Comparison of ENCODE assay signal across 19 cellular contexts in the genomic region with DNA sequence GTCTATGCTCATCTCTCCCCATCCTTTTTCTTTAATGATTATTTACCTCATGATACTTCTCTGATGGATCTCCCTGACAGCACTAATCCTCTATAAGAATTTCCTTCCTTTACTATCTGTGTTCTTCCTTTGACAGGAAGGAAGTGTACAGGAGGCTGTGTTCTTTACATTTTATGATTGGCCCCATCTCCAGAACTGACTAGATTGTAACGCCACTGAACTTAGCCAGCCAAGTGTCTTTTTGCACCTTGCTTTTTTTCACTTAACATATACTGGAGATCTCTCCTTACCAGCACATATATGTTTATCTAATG. TPM values are rescaled to one million over a fixed set of nuclear protein-coding genes. Genes with fewer than 3 reads are reported as not detected.
DNase-seq lines count a peak whose midpoint lies in the region; ATAC-seq, FAIRE-seq and TF ChIP-seq lines count a peak whose summit lies in the region.
"Had no signal": no experiment of that assay in that cellular context is flagged by ENCODE, and none has a peak within 500 bp of the region (broad histone marks: within the 10 kb centered on the region; RNA-seq: fewer than 3 reads in every experiment).

No MANE protein-coding gene starts in this region.

- H3K4me3 Mint-ChIP-seq in GM23338, result no peak overlapping the region
- no peak overlapping the region for H3K4me3 Mint-ChIP-seq in naive thymus-derived CD4-positive, alpha-beta T cell
- no peak overlapping the region for H3K4me3 Mint-ChIP-seq in type B pancreatic cell
- H3K4me3 Mint-ChIP-seq: CD4-positive, CD25-positive, alpha-beta regulatory T cell; H9; IgD-negative memory B cell had no signal

- H3K27me3 Mint-ChIP-seq in GM23338 (ENCODE audit: insufficient read depth, low read depth, poor library complexity), result peaks cover 12% of the 10 kb centered on the region
- H3K27me3 Mint-ChIP-seq in naive thymus-derived CD4-positive, alpha-beta T cell, result peaks cover 0 to 38% (median 0%) of the 10 kb centered on the region in 5 donors
- H3K27me3 Mint-ChIP-seq in type B pancreatic cell, result peaks cover 25% of the 10 kb centered on the region

- H3K36me3 ChIP-seq in GM23338 (ENCODE audit: insufficient read depth) (no peaks in the 10 kb centered on the region), K562 (ENCODE audit: control insufficient read depth, insufficient read depth, low read length) (no peaks in the 10 kb centered on the region)
- no peaks in the 10 kb centered on the region for H3K36me3 ChIP-seq in naive thymus-derived CD4-positive, alpha-beta T cell (ENCODE audit: control insufficient read depth in 2 of 3, insufficient read depth in 3 of 3, low read length in 3 of 3)

- H3K4me3 ChIP-seq in GM23338 (no peak overlapping the region), K562 (no peak overlapping the region)
- no peak overlapping the region for H3K4me3 ChIP-seq in naive thymus-derived CD4-positive, alpha-beta T cell (ENCODE audit: low read length)
- H3K4me3 ChIP-seq: A549, GM23248 had no signal

- H3K36me3 Mint-ChIP-seq in GM23338 (ENCODE audit: low read depth) (no peaks in the 10 kb centered on the region; the same call in 2 of the 3 replicates), type B pancreatic cell (no peaks in the 10 kb centered on the region)
- H3K36me3 Mint-ChIP-seq in naive thymus-derived CD4-positive, alpha-beta T cell, result peaks cover 0 to under 1% (median 0%) of the 10 kb centered on the region in 5 donors
- H3K36me3 Mint-ChIP-seq: CD4-positive, CD25-positive, alpha-beta regulatory T cell; IgD-negative memory B cell had no signal

- H3K9me3 ChIP-seq in K562 (replicated peaks; ENCODE audit: control insufficient read depth, insufficient read depth, low read depth, low read length), result no peaks in the 10 kb centered on the region
- H3K9me3 ChIP-seq in naive thymus-derived CD4-positive, alpha-beta T cell (ENCODE audit: control insufficient read depth in 2 of 3, low read length in 3 of 3), result peaks cover 0 to 1% (median 0%) of the 10 kb centered on the region in 3 experiments
- H3K9me3 ChIP-seq: A549 had no signal

- H3K9me3 Mint-ChIP-seq in GM23338 (no peaks in the 10 kb centered on the region), type B pancreatic cell (no peaks in the 10 kb centered on the region)
- peaks cover 0 to 1% (median 0%) of the 10 kb centered on the region in 11 donors for H3K9me3 Mint-ChIP-seq in naive thymus-derived CD4-positive, alpha-beta T cell
- H3K9me3 Mint-ChIP-seq: IgD-negative memory B cell had no signal

- H3K79me2 ChIP-seq in GM23338 (replicated peaks; ENCODE audit: insufficient read depth), result peaks cover 5% of the 10 kb centered on the region
- H3K79me2 ChIP-seq in K562 (ENCODE audit: control insufficient read depth, insufficient read depth, low read length), result peaks cover 9% of the 10 kb centered on the region

- CTCF ChIA-PET in K562 (lab: Yijun Ruan, JAX; ENCODE audit: low intra/inter-chr PET ratio), result no interaction called here
- CTCF ChIA-PET in naive thymus-derived CD4-positive, alpha-beta T cell (lab: Charles Lee), result interaction anchor here (2.0 kb wide), 1 partner anchor 22 kb away, joined by 4 read pairs; no protein-coding TSS in a partner anchor

- DNase-seq in GM23338 (ENCODE audit: low spot score) (no peak), K562 (ENCODE audit: extremely low read depth in 1 of 4, low spot score in 3 of 4) (no peak), type B pancreatic cell (ENCODE audit: extremely low spot score, unreplicated experiment) (no peak), mesenteric fat pad (ENCODE audit: low spot score) (no peak), NCI-H226 (no peak), DMS114 treated with DMSO at 0.1 percent for 48 hours (lab: John Stamatoyannopoulos, UW; ENCODE audit: unreplicated experiment) (no peak)
- no peak for DNase-seq in naive thymus-derived CD4-positive, alpha-beta T cell
- DNase-seq: Calu3; CD4-positive, CD25-positive, alpha-beta regulatory T cell; DMS 273 treated with DMSO at 0.1 percent for 48 hours; DMS79; GM23248; H9 had no signal

- no peaks in the 10 kb centered on the region; the same call in none of the 2 replicates for H4K20me1 ChIP-seq in GM23338 (replicated peaks; ENCODE audit: insufficient read depth)
- H4K20me1 ChIP-seq in K562 (replicated peaks; ENCODE audit: control insufficient read depth, insufficient read depth, low read length), result no peaks in the 10 kb centered on the region

- TF ChIP-seq POLR2A in K562 (conservative IDR thresholded peaks at IDR 0.05), result no peak

- ATAC-seq in GM23338 (no peak), K562 (no peak)
- ATAC-seq in naive thymus-derived CD4-positive, alpha-beta T cell, result no peak
- ATAC-seq: A549 had no signal

- no peak for TF ChIP-seq EP300 in K562 (IDR thresholded peaks at IDR 0.05; ENCODE audit: low read length)

- H3K4me1 ChIP-seq in GM23338 (ENCODE audit: insufficient read depth), result peaks cover 11% of the 10 kb centered on the region; the same call in 1 of the 2 replicates
- H3K4me1 ChIP-seq in K562 (replicated peaks in 1 of 2; ENCODE audit: control insufficient read depth in 2 of 2, insufficient read depth in 2 of 2, low read length in 2 of 2), result peaks cover 0 to 29% of the 10 kb centered on the region in 2 experiments; a peak in 2 of 5 replicates
- H3K4me1 ChIP-seq in naive thymus-derived CD4-positive, alpha-beta T cell (ENCODE audit: control insufficient read depth in 2 of 2, insufficient read depth in 2 of 2, low read length in 2 of 2), result peaks cover 0 to 4% of the 10 kb centered on the region in 2 donors

- intact Hi-C loops in K562 (cut with micrococcal nuclease), result no loop called here
- intact Hi-C loops in naive thymus-derived CD4-positive, alpha-beta T cell (cut with micrococcal nuclease), result loop anchor here in 1 of 2 donors (5.0 to 10.0 kb wide), 3 partner anchors 47 to 1640 kb away; a partner anchor contains a TSS

- H2AFZ ChIP-seq in GM23338 (no peak overlapping the region), K562 (ENCODE audit: low read depth, low read length) (no peak overlapping the region)
- H2AFZ ChIP-seq: GM23248 had no signal

- H3F3A ChIP-seq in GM23338 (replicated peaks; ENCODE audit: low read depth), result no peaks in the 10 kb centered on the region

- no peaks in the 10 kb centered on the region for H3K9me1 ChIP-seq in K562 (ENCODE audit: control insufficient read depth, insufficient read depth, low read length)

- 40% methylated on average over 1 of the region's 1 CpG for WGBS in K562 (ENCODE audit: insufficient coverage, low coverage, missing lambda C conversion rate)

- H3K27ac ChIP-seq in GM23338 (ENCODE audit: low read depth), result 0 out of 2 replicates have a peak overlapping the region, but pooled peaks have one; percentile 4
- H3K27ac ChIP-seq in K562 (ENCODE audit: extremely low read depth, low read depth, low read length), result no peak overlapping the region
- H3K27ac ChIP-seq in naive thymus-derived CD4-positive, alpha-beta T cell (ENCODE audit: low read depth, low read length), result no peak overlapping the region
- H3K27ac ChIP-seq: A549, KMS-11 had no signal

- H3K27me3 ChIP-seq in GM23338 (ENCODE audit: insufficient read depth), result peaks cover 13% of the 10 kb centered on the region
- H3K27me3 ChIP-seq in K562 (ENCODE audit: control insufficient read depth in 2 of 2, insufficient read depth in 2 of 2, low read length in 2 of 2), result no peaks in the 10 kb centered on the region
- no peaks in the 10 kb centered on the region for H3K27me3 ChIP-seq in naive thymus-derived CD4-positive, alpha-beta T cell (ENCODE audit: control insufficient read depth in 2 of 2, insufficient read depth in 2 of 2, low read length in 2 of 2)

- in situ Hi-C loops in K562 (cut with MboI), result no loop called here

- H3K9ac ChIP-seq in K562 (ENCODE audit: insufficient read depth in 1 of 2, low read depth in 2 of 2, low read length in 2 of 2), result no peak overlapping the region
- H3K9ac ChIP-seq: GM23248, KMS-11 had no signal

- TF ChIP-seq RAD21 in K562 (CRISPR knock-in tag; conservative IDR thresholded peaks at IDR 0.05 in 1 of 2, IDR thresholded peaks at IDR 0.05 in 1 of 2), result no peak

- TF ChIP-seq CTCF in GM23338 (conservative IDR thresholded peaks at IDR 0.05; ENCODE audit: low read depth in 2 of 2) (no peak), K562 (IDR thresholded peaks at IDR 0.05 in 2 of 3, conservative IDR thresholded peaks at IDR 0.05 in 1 of 3; ENCODE audit: insufficient read depth in 2 of 3, low read depth in 1 of 3, low read length in 3 of 3) (no peak), type B pancreatic cell (conservative IDR thresholded peaks at IDR 0.05) (no peak)

- POLR2A ChIA-PET in K562 (lab: Yijun Ruan, JAX), result no interaction called here
- POLR2A ChIA-PET in naive thymus-derived CD4-positive, alpha-beta T cell (lab: Charles Lee), result no interaction called here

- H3K9me2 ChIP-seq in GM23338 (ENCODE audit: insufficient read depth), result no peaks in the 10 kb centered on the region

- H3K4me1 Mint-ChIP-seq in GM23338 (peaks cover 21% of the 10 kb centered on the region), type B pancreatic cell (ENCODE audit: unreplicated experiment) (peaks cover 16% of the 10 kb centered on the region)
- H3K4me1 Mint-ChIP-seq in naive thymus-derived CD4-positive, alpha-beta T cell, result peaks cover 3 to 30% (median 25%) of the 10 kb centered on the region in 7 donors

- no peak overlapping the region for H3K27ac Mint-ChIP-seq in GM23338
- peak overlapping the region in 5 of 9 donors; percentile 2 to 25 (median 21) for H3K27ac Mint-ChIP-seq in naive thymus-derived CD4-positive, alpha-beta T cell
- peak overlapping the region; percentile 53 for H3K27ac Mint-ChIP-seq in type B pancreatic cell
- H3K27ac Mint-ChIP-seq: CD4-positive, CD25-positive, alpha-beta regulatory T cell; IgD-negative memory B cell had no signal

- no peak for FAIRE-seq in K562 (lab: Jason Lieb, UNC)
- FAIRE-seq: A549, G401.6, GM12891, GM19239 had no signal

- no TSS peak for BruUV-seq in K562 (replicated peaks; lab: Mats Ljungman, UMichigan)

- H3K4me2 ChIP-seq in GM23338 (0 out of 2 replicates have a peak overlapping the region, but pooled peaks have one; percentile 43), K562 (ENCODE audit: insufficient read depth, low read length) (no peak overlapping the region)
- H3K4me2 ChIP-seq: A549, KMS-11 had no signal

RNA-seq across cellular contexts. Expression of a gene that starts 3.9 kb away (rescaled TPM):
- total RNA-seq in GM23338 (2014; rRNA removed; shearing (Covaris generic)), result 64.7 and 74.2 TPM in 2 replicates
- polyA plus RNA-seq in GM23338 (2016; fragmentation: Nextera tagmentation; extraction: Ambion mirVana), result 48.9 and 50.5 TPM in 2 replicates
- total RNA-seq in K562 (2011; cell fraction: chromatin; rRNA removed; ENCODE audit: low replicate concordance), result 4.6 and 29.4 TPM in 2 replicates
- 2.0 and 3.8 TPM in 2 replicates for total RNA-seq in K562 (2011; cell fraction: nucleolus; rRNA removed)
- total RNA-seq in K562 (2011; cell fraction: nucleoplasm; rRNA removed), result 9.3 and 9.9 TPM in 2 replicates
- 19.3 and 21.1 TPM in 2 replicates for total RNA-seq in K562 (2014; rRNA removed)
- 21.6 and 25.9 TPM in 2 replicates for total RNA-seq in K562 (2014; rRNA removed; fragmentation: Illumina TruSeq; extraction: Trizol)
- total RNA-seq in K562 (2015; rRNA removed; fragmentation: Illumina TruSeq; extraction: Trizol), result 23.8 and 25.5 TPM in 2 replicates
- total RNA-seq in K562 (2021), result 36.8 and 39.4 TPM in 2 replicates
- polyA plus RNA-seq in K562 (2011; rRNA removed), result 3.7 and 11.8 TPM in 2 replicates
- 1.2 and 6.5 TPM in 2 replicates for polyA plus RNA-seq in K562 (2011; cell fraction: cytosol; rRNA removed)
- polyA plus RNA-seq in K562 (2011; cell fraction: nucleus; rRNA removed), result 5.6 and 25.8 TPM in 2 replicates
- polyA plus RNA-seq in K562 (2012), result 11.4 and 14.0 TPM in 2 replicates
- 18.9 and 19.6 TPM in 2 replicates for polyA plus RNA-seq in K562 (2014; fragmentation: Illumina TruSeq; extraction: Trizol)
- 1 to 10 TPM; 3.9 to 5.6 TPM for polyA plus RNA-seq in K562 (2014; fragmentation: Nextera tagmentation; extraction: Ambion mirVana)
- polyA plus RNA-seq in K562 (2014; rRNA removed), result 13.1 and 13.6 TPM in 2 replicates
- polyA minus RNA-seq in K562 (2011; rRNA and poly(A)+ RNA removed), result 5.0 and 26.1 TPM in 2 replicates
- 2.3 and 15.6 TPM in 2 replicates for polyA minus RNA-seq in K562 (2011; cell fraction: cytosol; rRNA and poly(A)+ RNA removed)
- polyA minus RNA-seq in K562 (2011; cell fraction: nucleus; rRNA and poly(A)+ RNA removed), result 5.1 and 31.1 TPM in 2 replicates
- total RNA-seq in naive thymus-derived CD4-positive, alpha-beta T cell, result 10 to 100 TPM in 3 of 5 experiments, 1 to 10 TPM in 1, under 1 TPM in 1; 0.07 to 13.8 (median 10.9) TPM
- polyA plus RNA-seq in naive thymus-derived CD4-positive, alpha-beta T cell, result 1 to 10 TPM; 1.8 to 1.9 TPM
- total RNA-seq in type B pancreatic cell (ENCODE audit: low replicate concordance), result 23.9 and 24.6 TPM in 2 replicates
- total RNA-seq in mesenteric fat pad, result 37.6 TPM
